ENCODE assay signal across 8 cellular contexts in the genomic region with DNA sequence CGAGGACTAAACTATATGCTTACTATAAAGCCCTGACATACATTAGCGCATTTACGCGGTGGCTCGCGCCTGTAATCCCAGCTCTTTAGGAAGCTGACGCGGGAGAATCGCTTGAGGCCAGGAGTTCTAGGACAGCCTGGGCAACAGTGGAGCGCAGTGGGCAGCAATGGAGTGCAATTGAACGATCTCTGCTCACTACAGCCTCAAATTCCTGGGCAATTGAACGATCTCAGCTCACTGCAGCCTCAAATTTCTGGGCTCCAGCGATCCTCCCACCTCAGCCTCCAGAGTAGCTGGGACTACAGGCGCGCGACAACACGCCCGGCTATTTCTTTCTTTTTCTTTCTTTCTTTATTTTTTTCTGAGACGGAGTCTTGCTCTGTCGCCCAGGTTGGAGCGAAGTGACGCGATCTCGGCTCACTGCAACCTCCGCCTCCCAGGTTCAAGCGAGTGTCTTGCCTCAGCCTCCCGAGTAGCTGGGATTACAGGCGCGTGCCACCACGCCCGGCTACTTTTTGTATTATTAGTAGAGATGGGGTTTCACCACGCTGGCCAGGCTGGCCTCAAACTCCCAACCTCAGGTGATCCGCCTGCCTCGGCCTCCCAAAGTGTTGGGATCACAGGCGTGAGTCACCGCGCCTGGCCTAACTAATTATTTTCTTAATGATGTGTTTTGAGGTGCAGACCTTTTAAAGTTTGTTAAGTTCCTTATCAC. TPM values are rescaled to one million over a fixed set of nuclear protein-coding genes. Genes with fewer than 3 reads are reported as not detected.
DNase-seq lines count a peak whose midpoint lies in the region; TF ChIP-seq lines count a peak whose summit lies in the region.

No MANE protein-coding gene starts in this region.

- H3K4me3 Mint-ChIP-seq in T-helper 2 cell treated with Interferon-gamma antibody and Interleukin-4, amounts not matched to agents 5 μg/mL and 100 μg/mL, for 36 hours: peak overlapping the region; percentile 96
- peak overlapping the region; percentile 98 for H3K4me3 Mint-ChIP-seq in activated naive CD8-positive, alpha-beta T cell treated with anti-CD3 and anti-CD28 coated beads for 36 hours

- no peaks in the 10 kb centered on the region for H3K27me3 Mint-ChIP-seq in T-helper 2 cell treated with Interferon-gamma antibody and Interleukin-4, amounts not matched to agents 5 μg/mL and 100 μg/mL, for 36 hours (ENCODE audit: low read depth)
- H3K27me3 Mint-ChIP-seq in activated naive CD8-positive, alpha-beta T cell treated with anti-CD3 and anti-CD28 coated beads for 36 hours: no peaks in the 10 kb centered on the region

- H3K4me1 ChIP-seq in thymus (ENCODE audit: control insufficient read depth, insufficient read depth, low read length): peaks cover 7% of the 10 kb centered on the region

- H3K36me3 ChIP-seq in kidney epithelial cell (ENCODE audit: control insufficient read depth, insufficient read depth, low read length) (no peaks in the 10 kb centered on the region), thymus (ENCODE audit: control insufficient read depth, insufficient read depth) (no peaks in the 10 kb centered on the region)

- 62% methylated on average over 37 of the region's 37 CpGs for WGBS in thymus

- H3K36me3 Mint-ChIP-seq in T-helper 2 cell treated with Interferon-gamma antibody and Interleukin-4, amounts not matched to agents 5 μg/mL and 100 μg/mL, for 36 hours (ENCODE audit: low read depth): no peaks in the 10 kb centered on the region
- peaks cover 2% of the 10 kb centered on the region for H3K36me3 Mint-ChIP-seq in activated naive CD8-positive, alpha-beta T cell treated with anti-CD3 and anti-CD28 coated beads for 36 hours

- intact Hi-C loops in posterior cingulate gyrus (cut with DNase I): loop anchor here (1.0 kb wide), 1 partner anchor 104 kb away; the partner anchor contains the start of genes EARS2 and UBFD1

- H3K27me3 ChIP-seq in kidney epithelial cell (ENCODE audit: control insufficient read depth, insufficient read depth, low read length) (no peaks in the 10 kb centered on the region), thymus (ENCODE audit: control insufficient read depth, insufficient read depth) (no peaks in the 10 kb centered on the region)

- no peaks in the 10 kb centered on the region for H3K9me3 Mint-ChIP-seq in T-helper 2 cell treated with Interferon-gamma antibody and Interleukin-4, amounts not matched to agents 5 μg/mL and 100 μg/mL, for 36 hours
- no peaks in the 10 kb centered on the region for H3K9me3 Mint-ChIP-seq in activated naive CD8-positive, alpha-beta T cell treated with anti-CD3 and anti-CD28 coated beads for 36 hours

- peak overlapping the region; percentile 84 for H3K27ac Mint-ChIP-seq in T-helper 2 cell treated with Interferon-gamma antibody and Interleukin-4, amounts not matched to agents 5 μg/mL and 100 μg/mL, for 36 hours
- H3K27ac Mint-ChIP-seq in activated naive CD8-positive, alpha-beta T cell treated with anti-CD3 and anti-CD28 coated beads for 36 hours: peak overlapping the region; percentile 87

- H3K4me3 ChIP-seq in kidney epithelial cell (ENCODE audit: low read depth, low read length): peak overlapping the region; percentile 81
- H3K4me3 ChIP-seq in thymus (ENCODE audit: low read length): peak overlapping the region; percentile 92

- no peak for DNase-seq in T-helper 2 cell treated with Interferon-gamma antibody and Interleukin-4, amounts not matched to agents 5 μg/mL and 100 μg/mL, for 36 hours (ENCODE audit: low spot score)
- DNase-seq in T-helper 2 cell (no peak), kidney epithelial cell (ENCODE audit: low read depth) (no peak), GM19238 (ENCODE audit: insufficient read length, low spot score) (no peak), foreskin melanocyte (no peak), posterior cingulate gyrus (no peak)
- no peak for DNase-seq in activated naive CD8-positive, alpha-beta T cell treated with anti-CD3 and anti-CD28 coated beads for 36 hours

- no peak overlapping the region for H3K27ac ChIP-seq in thymus (ENCODE audit: low read depth)

- no peak for TF ChIP-seq CTCF in kidney epithelial cell (IDR thresholded peaks at IDR 0.05; ENCODE audit: insufficient read depth, low read length, poor library complexity, severe bottlenecking)

- H3K9me3 ChIP-seq in thymus (ENCODE audit: control insufficient read depth): no peaks in the 10 kb centered on the region

- H3K4me1 Mint-ChIP-seq in T-helper 2 cell treated with Interferon-gamma antibody and Interleukin-4, amounts not matched to agents 5 μg/mL and 100 μg/mL, for 36 hours (ENCODE audit: low read depth): peaks cover 17% of the 10 kb centered on the region
- peaks cover 25% of the 10 kb centered on the region for H3K4me1 Mint-ChIP-seq in activated naive CD8-positive, alpha-beta T cell treated with anti-CD3 and anti-CD28 coated beads for 36 hours

RNA-seq across cellular contexts. Expression of gene COG7, which starts 0.5 kb away (rescaled TPM):
- total RNA-seq in activated naive CD8-positive, alpha-beta T cell treated with anti-CD3 and anti-CD28 coated beads for 36 hours: 10 to 100 TPM; 14.0 to 14.1 TPM
- 10.7 and 13.6 TPM in 2 replicates for total RNA-seq in kidney epithelial cell
- polyA plus RNA-seq in thymus: 28.0 TPM

RNA-seq across cellular contexts. Expression of gene GGA2, which starts 56.8 kb away (rescaled TPM):
- total RNA-seq in activated naive CD8-positive, alpha-beta T cell treated with anti-CD3 and anti-CD28 coated beads for 36 hours: 10 to 100 TPM; 70.9 to 80.9 TPM
- total RNA-seq in kidney epithelial cell: 41.6 and 43.6 TPM in 2 replicates
- 42.4 TPM for polyA plus RNA-seq in thymus
